19 cellular contexts compared by ENCODE assay signal in the genomic region with DNA sequence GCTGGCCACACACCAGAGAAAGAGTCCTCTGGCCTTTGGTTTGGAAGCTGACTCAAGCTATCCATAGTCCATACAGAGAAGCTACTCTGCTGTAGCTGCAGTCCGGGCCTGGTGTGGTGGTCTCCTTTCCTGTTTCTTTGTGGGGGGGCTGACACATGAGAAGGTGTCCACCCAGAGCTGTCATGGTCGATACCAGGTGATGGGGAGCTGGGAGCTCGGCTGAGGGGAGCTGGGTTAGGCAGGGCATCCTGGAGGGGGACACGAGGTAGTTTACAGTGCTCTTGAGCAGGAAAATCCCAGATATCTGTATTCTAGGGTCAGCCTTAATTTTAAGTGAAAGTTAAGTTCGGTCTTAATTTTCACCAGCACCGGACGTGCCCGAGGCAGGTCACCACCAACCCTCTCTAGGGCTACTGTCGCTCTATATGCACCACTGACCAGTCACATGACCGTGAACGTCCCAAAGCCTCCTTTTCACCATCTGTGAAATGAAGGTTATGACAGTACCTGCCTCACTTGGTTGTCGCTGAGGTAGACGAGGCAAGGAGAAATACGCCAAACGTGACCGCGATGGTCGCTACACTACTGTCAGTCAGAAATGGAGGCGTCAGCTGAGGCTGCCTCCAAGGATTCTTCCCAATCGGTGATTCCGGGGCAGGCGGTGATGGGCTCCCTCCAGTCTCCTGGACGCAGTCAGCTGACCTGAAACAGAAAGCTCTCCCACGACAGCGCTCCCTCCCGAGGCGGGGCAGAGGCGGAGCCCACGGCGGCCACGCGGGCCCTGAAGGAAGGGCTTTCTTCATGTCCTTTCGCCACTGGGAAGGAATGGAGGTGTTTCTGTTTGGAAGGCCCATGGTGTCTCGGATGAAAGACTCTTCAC.
DNase-seq lines count a peak whose midpoint lies in the region; ATAC-seq and TF ChIP-seq lines count a peak whose summit lies in the region.
"Had no signal": no experiment of that assay in that cellular context is flagged by ENCODE, and none has a peak within 500 bp of the region (broad histone marks: within the 10 kb centered on the region; RNA-seq: fewer than 3 reads in every experiment).

No MANE protein-coding gene starts in this region.

- no peak overlapping the region for H3K9ac ChIP-seq in neuronal stem cell (ENCODE audit: low read depth, low read length, poor library complexity)

- no peaks in the 10 kb centered on the region for H3K36me3 ChIP-seq in neuronal stem cell (replicated peaks in 1 of 2; ENCODE audit: control insufficient read depth in 2 of 2, insufficient read depth in 2 of 2, low read length in 2 of 2)

- no peaks in the 10 kb centered on the region for H3K36me3 Mint-ChIP-seq in natural killer cell treated with Interleukin-12 subunit alpha and Interleukin-12 subunit beta and Interleukin-15 and Interleukin-18, amount 100 ng/mL, for 72 hours
- H3K36me3 Mint-ChIP-seq in natural killer cell (no peaks in the 10 kb centered on the region), chondrocyte (ENCODE audit: low read depth) (no peaks in the 10 kb centered on the region)
- H3K36me3 Mint-ChIP-seq: CD14-positive monocyte had no signal

- no peaks in the 10 kb centered on the region for H3K9me3 Mint-ChIP-seq in natural killer cell treated with Interleukin-12 subunit alpha and Interleukin-12 subunit beta and Interleukin-15 and Interleukin-18, amount 100 ng/mL, for 72 hours
- H3K9me3 Mint-ChIP-seq in natural killer cell: no peaks in the 10 kb centered on the region
- no peaks in the 10 kb centered on the region for H3K9me3 Mint-ChIP-seq in chondrocyte (ENCODE audit: low read depth)

- peak overlapping the region; percentile 58 for H3K18ac ChIP-seq in neuronal stem cell (ENCODE audit: low read length)

- DNase-seq in natural killer cell treated with Interleukin-12 subunit alpha and Interleukin-12 subunit beta and Interleukin-15 and Interleukin-18, amount 100 ng/mL, for 72 hours (ENCODE audit: low spot score): peak; percentile 12
- no peak for DNase-seq in natural killer cell
- DNase-seq in chondrocyte (ENCODE audit: low spot score): peak; percentile 87
- DNase-seq in neuronal stem cell (ENCODE audit: low spot score): no peak
- DNase-seq in activated T-cell treated with anti-CD3 and anti-CD28 coated beads for 4 hours: no peak
- DNase-seq in DMS79 (lab: John Stamatoyannopoulos, UW): no peak
- DNase-seq: GF-D8; KBM-7; NCI-H1092; NCI-H1436; NCI-H187 treated with DMSO at 0.1 percent for 48 hours; NCI-H2107; NCI-H69; NK-92 treated with Interleukin-12 subunit alpha and Interleukin-12 subunit beta, amount 100 ng/mL, for 24 hours had no signal

- peaks cover 4 to 18% of the 10 kb centered on the region in 2 donors for H3K4me1 ChIP-seq in neuronal stem cell (ENCODE audit: control insufficient read depth in 2 of 2, insufficient read depth in 1 of 2, low read depth in 1 of 2, low read length in 2 of 2)

- H4K91ac ChIP-seq in neuronal stem cell (ENCODE audit: low read depth, low read length, poor library complexity): no peak overlapping the region

- no peak overlapping the region for H3K27ac Mint-ChIP-seq in natural killer cell treated with Interleukin-12 subunit alpha and Interleukin-12 subunit beta and Interleukin-15 and Interleukin-18, amount 100 ng/mL, for 72 hours
- H3K27ac Mint-ChIP-seq in natural killer cell (no peak overlapping the region), chondrocyte (ENCODE audit: unreplicated experiment) (no peak overlapping the region)
- H3K27ac Mint-ChIP-seq: B cell, CD14-positive monocyte had no signal

- TF ChIP-seq CTCF in natural killer cell (IDR thresholded peaks at IDR 0.05) (no peak), chondrocyte (IDR thresholded peaks at IDR 0.05) (no peak)

- H3K79me1 ChIP-seq in neuronal stem cell (ENCODE audit: low read depth, low read length): no peaks in the 10 kb centered on the region

- no peak overlapping the region for H3K4me3 ChIP-seq in neuronal stem cell (ENCODE audit: low read length in 2 of 2)

- H3K27me3 ChIP-seq in neuronal stem cell (ENCODE audit: control insufficient read depth in 3 of 3, insufficient read depth in 3 of 3, low read depth in 1 of 3, low read length in 3 of 3): peaks cover 0 to 2% (median 0%) of the 10 kb centered on the region in 3 experiments

- intact Hi-C loops in natural killer cell (cut with micrococcal nuclease): no loop called here

- no peak overlapping the region for H3K4ac ChIP-seq in neuronal stem cell (ENCODE audit: low read length)

- no peak overlapping the region for H2BK15ac ChIP-seq in neuronal stem cell (ENCODE audit: low read length)

- H3K4me2 ChIP-seq in neuronal stem cell (ENCODE audit: insufficient read depth, low read length, poor library complexity, severe bottlenecking): no peak overlapping the region

- H2BK120ac ChIP-seq in neuronal stem cell (ENCODE audit: low read depth, low read length): no peak overlapping the region

- H2BK12ac ChIP-seq in neuronal stem cell (ENCODE audit: low read length): no peak overlapping the region

- peaks cover 0 to 3% of the 10 kb centered on the region in 2 donors for H3K4me1 Mint-ChIP-seq in natural killer cell treated with Interleukin-12 subunit alpha and Interleukin-12 subunit beta and Interleukin-15 and Interleukin-18, amount 100 ng/mL, for 72 hours (ENCODE audit: low read depth in 2 of 2)
- H3K4me1 Mint-ChIP-seq in natural killer cell (no peaks in the 10 kb centered on the region), chondrocyte (ENCODE audit: low read depth) (peaks cover 6% of the 10 kb centered on the region)
- H3K4me1 Mint-ChIP-seq: B cell, CD14-positive monocyte had no signal

- H3K23ac ChIP-seq in neuronal stem cell (ENCODE audit: low read depth, low read length, poor library complexity): no peak overlapping the region

- H2AK5ac ChIP-seq in neuronal stem cell (ENCODE audit: low read depth, low read length): no peak overlapping the region

- H2AFZ ChIP-seq in neuronal stem cell (ENCODE audit: low read length): no peak overlapping the region

- H3K27ac ChIP-seq in neuronal stem cell (replicated peaks; ENCODE audit: low read length): no peak overlapping the region

- WGBS in neuronal stem cell (ENCODE audit: extremely low coverage in 2 of 2, insufficient read length in 2 of 2, insufficient replicate concordance in 1 of 2), 2 donors: no CpG with 5 or more reads among the region's 34 CpGs

- H3K4me3 Mint-ChIP-seq in natural killer cell treated with Interleukin-12 subunit alpha and Interleukin-12 subunit beta and Interleukin-15 and Interleukin-18, amount 100 ng/mL, for 72 hours: no peak overlapping the region
- no peak overlapping the region for H3K4me3 Mint-ChIP-seq in natural killer cell
- H3K4me3 Mint-ChIP-seq in chondrocyte (ENCODE audit: unreplicated experiment): no peak overlapping the region
- H3K4me3 Mint-ChIP-seq: B cell, CD14-positive monocyte had no signal

- peaks cover 0 to 8% of the 10 kb centered on the region in 2 donors for H3K27me3 Mint-ChIP-seq in natural killer cell treated with Interleukin-12 subunit alpha and Interleukin-12 subunit beta and Interleukin-15 and Interleukin-18, amount 100 ng/mL, for 72 hours
- peaks cover 3 to 4% of the 10 kb centered on the region in 2 donors for H3K27me3 Mint-ChIP-seq in natural killer cell (ENCODE audit: low read depth in 2 of 2)
- H3K27me3 Mint-ChIP-seq in chondrocyte (ENCODE audit: low read depth): peaks cover 4% of the 10 kb centered on the region

- ATAC-seq in natural killer cell treated with Interleukin-12 subunit alpha and Interleukin-12 subunit beta and Interleukin-15 and Interleukin-18, amount 100 ng/mL, for 72 hours: no peak
- no peak for ATAC-seq in natural killer cell
- ATAC-seq in HG03025 (IDR thresholded peaks at IDR 0.05; ENCODE audit: low FRiP score, unreplicated experiment): no peak
- no peak for ATAC-seq in HG03565 (IDR thresholded peaks at IDR 0.05; ENCODE audit: unreplicated experiment)
- ATAC-seq: Panc1 had no signal

- no peak overlapping the region for H2BK5ac ChIP-seq in neuronal stem cell (ENCODE audit: low read length)

- H3K9me3 ChIP-seq in neuronal stem cell (replicated peaks in 1 of 2; ENCODE audit: control insufficient read depth in 2 of 2, insufficient read depth in 1 of 2, low read depth in 1 of 2, low read length in 2 of 2): peaks cover 0 to 2% of the 10 kb centered on the region in 2 donors

- H4K8ac ChIP-seq in neuronal stem cell (ENCODE audit: low read depth, low read length): no peak overlapping the region

- H3K14ac ChIP-seq in neuronal stem cell (ENCODE audit: low read length): no peak overlapping the region

Comparison
In these comparisons a context has a peak if more than half of its experiments do, and no peak if none do; other contexts are left out.
1. DNase-seq: peak in natural killer cell treated with Interleukin-12 subunit alpha and Interleukin-12 subunit beta and Interleukin-15 and Interleukin-18, amount 100 ng/mL, for 72 hours (single experiment) and chondrocyte (single experiment); none in natural killer cell (single experiment), neuronal stem cell (single experiment), activated T-cell treated with anti-CD3 and anti-CD28 coated beads for 4 hours (single experiment) and DMS79 (single experiment).